Comparison of ENCODE assay signal across 10 cellular contexts in genomic region chr1:24438423-24438901, GRCh38. TPM values are rescaled to one million over a fixed set of nuclear protein-coding genes. Genes with fewer than 3 reads are reported as not detected.
A peak's percentile ranks its signal among the peaks of the same experiment; 100 is the strongest.
DNase-seq lines count a peak whose midpoint lies in the region; ATAC-seq and TF ChIP-seq lines count a peak whose summit lies in the region.
"Had no signal": no experiment of that assay in that cellular context is flagged by ENCODE, and none has a peak within 500 bp of the region (broad histone marks: within the 10 kb centered on the region; RNA-seq: fewer than 3 reads in every experiment).

No MANE protein-coding gene starts in this region.

- no peak overlapping the region for H3K4me3 ChIP-seq in astrocyte of the spinal cord (ENCODE audit: low read depth, low read length)
- no peak overlapping the region for H3K4me3 ChIP-seq in left lung
- H3K4me3 ChIP-seq: skin epidermis had no signal

- no peaks in the 10 kb centered on the region for H3K27me3 ChIP-seq in left lung

- no peak overlapping the region for H3K27ac ChIP-seq in left lung

- no peaks in the 10 kb centered on the region for H3K4me1 ChIP-seq in left lung

- H3K27me3 Mint-ChIP-seq in IgD-negative memory B cell = no peaks in the 10 kb centered on the region

- TF ChIP-seq CTCF in astrocyte of the spinal cord (IDR thresholded peaks at IDR 0.05; ENCODE audit: low read depth, low read length) (no peak), left lung (IDR thresholded peaks at IDR 0.05) (no peak)

- peak; percentile 91 for ATAC-seq in left ventricle myocardium superior
- no peak for ATAC-seq in left lobe of liver
- no peak for ATAC-seq in left lung

- peak overlapping the region in 2 of 3 donors; percentile 39 to 71 for H3K27ac Mint-ChIP-seq in IgD-negative memory B cell

- in situ Hi-C loops in astrocyte of the spinal cord (cut with HindIII; ENCODE audit: low sequenced_read_pairs) = no loop called here

- no peak overlapping the region for H3K4me3 Mint-ChIP-seq in IgD-negative memory B cell

- H3K4me1 Mint-ChIP-seq in IgD-negative memory B cell = peaks cover 0 to 4% (median 2%) of the 10 kb centered on the region in 3 donors

- no peaks in the 10 kb centered on the region for H3K9me3 ChIP-seq in left lung

- peaks cover 6% of the 10 kb centered on the region for H3K36me3 Mint-ChIP-seq in IgD-negative memory B cell

- DNase-seq in astrocyte of the spinal cord (ENCODE audit: low read depth, low spot score) = peak; percentile 5
- DNase-seq in left ventricle myocardium superior = peak; percentile 74
- peak; percentile 66 for DNase-seq in superior temporal gyrus (ENCODE audit: extremely low spot score)
- no peak for DNase-seq in left lobe of liver (ENCODE audit: low spot score)
- DNase-seq in left lung = no peak
- DNase-seq in activated T-cell treated with anti-CD3 and anti-CD28 coated beads, Interleukin-2, amount 50 U/mL, for 48 hours = no peak
- DNase-seq: MM.1S; stimulated activated naive CD4-positive, alpha-beta T cell treated with Interleukin-2 at 50 U/mL for 16 hours had no signal

- peaks cover 0 to 24% of the 10 kb centered on the region in 2 donors for H3K36me3 ChIP-seq in left lung

- H3K9me3 Mint-ChIP-seq in IgD-negative memory B cell = no peaks in the 10 kb centered on the region

- intact Hi-C loops in left ventricle myocardium superior (cut with micrococcal nuclease) = no loop called here
- intact Hi-C loops in left lung (cut with DNase I) = no loop called here

RNA-seq across cellular contexts. Expression of gene NIPAL3, which starts 22.9 kb away (rescaled TPM):
- polyA plus RNA-seq in IgD-negative memory B cell = 36.3 TPM
- 34.6 TPM for total RNA-seq in left ventricle myocardium superior
- total RNA-seq in left lobe of liver = 6.3 TPM
- 10 to 100 TPM; 36.2 to 41.1 TPM for total RNA-seq in left lung

RNA-seq across cellular contexts. Expression of gene STPG1, which starts 24.9 kb away (rescaled TPM):
- 5.8 TPM for polyA plus RNA-seq in IgD-negative memory B cell
- total RNA-seq in left ventricle myocardium superior (4.9 TPM), left lobe of liver (1.1 TPM), left lung (1 to 10 TPM; 8.7 to 9.1 TPM)

Comparison
In these comparisons a context has a peak if more than half of its experiments do, and no peak if none do; other contexts are left out.
1. DNase-seq: peak in astrocyte of the spinal cord (single experiment), left ventricle myocardium superior (single experiment) and superior temporal gyrus (single experiment); none in left lobe of liver (single experiment), left lung (0 of 2) and activated T-cell treated with anti-CD3 and anti-CD28 coated beads, Interleukin-2, amount 50 U/mL, for 48 hours (0 of 2).